1 cellular context compared by ENCODE assay signal in the genomic region with DNA sequence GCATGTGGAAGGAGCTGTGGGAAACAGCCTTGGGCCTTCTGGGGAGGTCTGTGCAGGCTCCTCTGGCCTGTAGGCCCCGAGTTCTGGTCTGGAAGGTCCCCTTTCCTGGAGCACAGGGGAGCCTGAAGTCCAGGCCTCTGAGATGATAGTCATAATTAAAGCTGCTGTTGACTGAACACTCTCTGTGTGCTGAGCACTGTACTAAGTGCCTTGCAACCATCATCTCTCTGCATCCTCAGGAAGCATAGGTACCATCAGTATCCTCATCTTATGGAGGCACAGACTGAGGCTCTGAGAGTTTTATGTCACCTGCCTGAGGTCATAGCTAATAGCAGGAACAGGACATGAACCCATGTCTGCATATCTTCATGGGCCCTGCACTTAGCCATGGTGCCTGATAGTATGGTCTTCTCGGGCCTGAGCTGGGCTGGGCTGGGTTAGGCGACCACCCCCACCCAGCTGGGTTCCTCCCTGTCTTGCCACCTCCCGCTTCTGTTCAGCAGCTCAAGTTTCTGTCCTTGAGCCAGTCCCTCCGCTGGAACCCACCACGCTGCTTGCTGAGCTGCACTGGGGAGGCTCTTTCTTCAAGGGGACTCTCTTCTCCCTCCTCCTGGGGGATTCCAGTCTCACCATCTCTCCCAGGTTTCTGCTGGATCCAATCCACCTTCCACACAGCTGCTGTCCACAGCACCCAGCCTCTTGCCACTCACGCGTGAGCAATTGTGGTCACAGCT.
TF ChIP-seq lines count a peak whose summit lies in the region.

No MANE protein-coding gene starts in this region.

TF ChIP-seq in H1, 55 proteins besides CTCF, POLR2A, EP300 and RAD21:
- TF ChIP-seq TAF1 (IDR thresholded peaks at IDR 0.05; ENCODE audit: low read depth, low read length) (no peak), ATF2 (IDR thresholded peaks at IDR 0.05; ENCODE audit: low read length) (no peak), YY1 (IDR thresholded peaks at IDR 0.05; ENCODE audit: low read depth, low read length) (no peak), RXRA (IDR thresholded peaks at IDR 0.05; ENCODE audit: insufficient read depth, low read depth, low read length) (no peak), EZH2 (IDR thresholded peaks at IDR 0.05; ENCODE audit: low read depth, low read length, severe bottlenecking) (no peak), TCF12 (IDR thresholded peaks at IDR 0.05; ENCODE audit: low read depth, low read length) (no peak), SUZ12 (IDR thresholded peaks at IDR 0.05; ENCODE audit: low read length) (no peak), JUN (IDR thresholded peaks at IDR 0.05; ENCODE audit: low read depth, low read length) (no peak), POLR2AphosphoS5 (IDR thresholded peaks at IDR 0.05; ENCODE audit: low read depth, low read length) (no peak), RBBP5 (IDR thresholded peaks at IDR 0.05; ENCODE audit: borderline replicate concordance, low read depth, low read length) (no peak)
- TF ChIP-seq, protein P1, sequence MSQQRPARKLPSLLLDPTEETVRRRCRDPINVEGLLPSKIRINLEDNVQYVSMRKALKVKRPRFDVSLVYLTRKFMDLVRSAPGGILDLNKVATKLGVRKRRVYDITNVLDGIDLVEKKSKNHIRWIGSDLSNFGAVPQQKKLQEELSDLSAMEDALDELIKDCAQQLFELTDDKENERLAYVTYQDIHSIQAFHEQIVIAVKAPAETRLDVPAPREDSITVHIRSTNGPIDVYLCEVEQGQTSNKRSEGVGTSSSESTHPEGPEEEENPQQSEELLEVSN (IDR thresholded peaks at IDR 0.05) = no peak
